ENCODE assay signal across 19 cellular contexts in the genomic region with DNA sequence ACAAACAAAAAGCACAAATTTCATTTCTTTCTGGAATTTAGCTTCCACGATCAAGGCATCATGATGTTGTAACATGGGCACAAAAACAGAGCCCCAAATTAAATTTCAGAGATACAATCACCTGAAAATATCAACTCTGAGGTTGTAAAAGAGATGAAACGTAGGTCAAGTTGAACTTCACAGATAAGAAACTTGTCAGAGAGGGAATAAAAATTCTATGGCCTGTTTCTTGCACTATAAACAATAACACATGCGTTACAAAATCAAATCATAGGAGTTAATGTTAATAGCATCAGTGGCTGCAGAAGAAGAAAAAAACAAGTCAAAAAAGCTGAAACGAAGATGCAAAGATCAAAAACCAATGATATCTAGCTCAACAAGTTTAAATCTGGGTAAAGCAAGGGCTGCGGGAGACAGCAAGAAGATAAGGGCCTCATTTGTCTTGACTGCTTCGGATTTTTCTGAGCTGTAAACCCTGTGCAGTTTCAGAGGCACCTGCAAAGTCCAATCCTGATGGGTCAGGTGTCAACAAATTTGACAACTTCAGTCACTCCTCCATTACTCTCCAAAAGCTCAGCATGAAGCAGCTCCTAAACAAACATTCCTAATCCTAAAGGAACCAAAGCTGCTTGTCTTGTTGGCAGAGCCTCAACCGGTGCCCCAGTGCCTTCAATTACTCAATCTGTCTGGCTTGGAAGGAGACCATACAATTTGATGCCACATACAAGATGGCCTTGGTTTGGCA.
"Had no signal": no experiment of that assay in that cellular context is flagged by ENCODE, and none has a peak within 500 bp of the region (broad histone marks: within the 10 kb centered on the region; RNA-seq: fewer than 3 reads in every experiment).

No MANE protein-coding gene starts in this region.

- ATAC-seq: activated CD4-positive, CD25-positive, alpha-beta regulatory T cell treated with anti-CD3 and anti-CD28 coated beads, Interleukin-2, amount 50 U/mL, for 24 hours; body of pancreas; left lobe of liver; natural killer cell; right cardiac atrium; stimulated activated naive CD8-positive, alpha-beta T cell treated with anti-CD3 and anti-CD28 coated beads, Interleukin-15, amount 100 ng/mL, for 72 hours had no signal

- H3K27ac ChIP-seq: body of pancreas, cardiac muscle cell, tibial nerve had no signal

- DNase-seq: activated CD4-positive, alpha-beta memory T cell treated with anti-CD3 and anti-CD28 coated beads, Interleukin-2, amount 10 ng/mL, durations not matched to agents 7 days and 5 days; activated CD4-positive, alpha-beta T cell treated with anti-CD3 and anti-CD28 coated beads, Interleukin-2, amount 10 ng/mL, durations not matched to agents 24 days and 14 days; activated effector memory CD4-positive, alpha-beta T cell treated with anti-CD3 and anti-CD28 coated beads, Interleukin-2, amount 50 U/mL, for 16 hours; activated naive CD4-positive, alpha-beta T cell treated with anti-CD3 and anti-CD28 coated beads, Interleukin-2, amount 50 U/mL, for 16 hours; activated T-cell treated with anti-CD3 and anti-CD28 coated beads for 4 hours; anterior cingulate cortex; body of pancreas; foreskin fibroblast; immature natural killer cell; midbrain; natural killer cell; right cardiac atrium; stimulated activated CD4-positive, alpha-beta T cell treated with anti-CD3 and anti-CD28 coated beads, Interleukin-4, amount 100 ng/mL, for 24 hours; stimulated activated naive CD8-positive, alpha-beta T cell treated with anti-CD3 and anti-CD28 coated beads, Interleukin-15, amount 100 ng/mL, for 72 hours had no signal

- H3K27me3 ChIP-seq: body of pancreas, cardiac muscle cell, tibial nerve had no signal

- H3K9me3 ChIP-seq: body of pancreas, tibial nerve had no signal

- H3K27me3 Mint-ChIP-seq: activated CD4-positive, alpha-beta memory T cell treated with anti-CD3 and anti-CD28 coated beads, Interleukin-2, amount 10 ng/mL, durations not matched to agents 7 days and 5 days; activated CD4-positive, alpha-beta T cell treated with anti-CD3 and anti-CD28 coated beads, Interleukin-2, amount 10 ng/mL, durations not matched to agents 24 days and 14 days; stimulated activated naive CD8-positive, alpha-beta T cell treated with anti-CD3 and anti-CD28 coated beads, Interleukin-15, amount 100 ng/mL, for 72 hours had no signal

- H3K4me1 ChIP-seq: body of pancreas, tibial nerve had no signal

- H3K4me3 ChIP-seq: body of pancreas, cardiac muscle cell, lung, tibial nerve had no signal

- H3K36me3 ChIP-seq: cardiac muscle cell, tibial nerve had no signal

- H3K4me3 Mint-ChIP-seq: activated CD4-positive, alpha-beta memory T cell treated with anti-CD3 and anti-CD28 coated beads, Interleukin-2, amount 10 ng/mL, durations not matched to agents 7 days and 5 days; activated CD4-positive, alpha-beta T cell treated with anti-CD3 and anti-CD28 coated beads, Interleukin-2, amount 10 ng/mL, durations not matched to agents 24 days and 14 days; immature natural killer cell; natural killer cell; stimulated activated naive CD8-positive, alpha-beta T cell treated with anti-CD3 and anti-CD28 coated beads, Interleukin-15, amount 100 ng/mL, for 72 hours had no signal

- H3K9me3 Mint-ChIP-seq: activated CD4-positive, alpha-beta T cell treated with anti-CD3 and anti-CD28 coated beads, Interleukin-2, amount 10 ng/mL, durations not matched to agents 24 days and 14 days; immature natural killer cell; natural killer cell; stimulated activated naive CD8-positive, alpha-beta T cell treated with anti-CD3 and anti-CD28 coated beads, Interleukin-15, amount 100 ng/mL, for 72 hours had no signal

- H3K27ac Mint-ChIP-seq: activated CD4-positive, alpha-beta memory T cell treated with anti-CD3 and anti-CD28 coated beads, Interleukin-2, amount 10 ng/mL, durations not matched to agents 7 days and 5 days; activated CD4-positive, alpha-beta T cell treated with anti-CD3 and anti-CD28 coated beads, Interleukin-2, amount 10 ng/mL, durations not matched to agents 24 days and 14 days; immature natural killer cell; natural killer cell; stimulated activated naive CD8-positive, alpha-beta T cell treated with anti-CD3 and anti-CD28 coated beads, Interleukin-15, amount 100 ng/mL, for 72 hours had no signal

- H3K36me3 Mint-ChIP-seq: immature natural killer cell, natural killer cell had no signal
